8 cellular contexts compared by ENCODE assay signal in genomic region chr7:104231054-104232046, GRCh38. TPM values are rescaled to one million over a fixed set of nuclear protein-coding genes. Genes with fewer than 3 reads are reported as not detected.
DNase-seq lines count a peak whose midpoint lies in the region; ATAC-seq and TF ChIP-seq lines count a peak whose summit lies in the region.

No MANE protein-coding gene starts in this region.

- POLR2A ChIA-PET in CD8-positive, alpha-beta memory T cell (lab: Charles Lee): no interaction called here
- POLR2A ChIA-PET in activated CD4-positive, alpha-beta T cell treated with anti-CD3 and anti-CD28 coated beads, Interleukin-2, amount 10 ng/mL, durations not matched to agents 7 days and 5 days (lab: Charles Lee): no interaction called here

- in situ Hi-C loops in transverse colon (cut with MboI; ENCODE audit: low pct_ligation_motif_present in 1 of 4, low pct_unique_long_range_greater_than_20kb in 1 of 4, low sequenced_read_pairs in 3 of 4): loop anchor here in 2 of 4 donors (25.0 kb wide), 1 partner anchor 606 kb away; no protein-coding TSS in a partner anchor

- H3K4me3 Mint-ChIP-seq in CD8-positive, alpha-beta memory T cell: peak overlapping the region in 1 of 7 donors; percentile 6
- no peak overlapping the region for H3K4me3 Mint-ChIP-seq in activated CD4-positive, alpha-beta T cell treated with anti-CD3 and anti-CD28 coated beads, Interleukin-2, amount 10 ng/mL, durations not matched to agents 7 days and 5 days
- H3K4me3 Mint-ChIP-seq in endodermal cell: no peak overlapping the region

- TF ChIP-seq POLR2A in transverse colon (IDR thresholded peaks at IDR 0.05): no peak

- peaks cover 2 to 6% (median 5%) of the 10 kb centered on the region in 3 donors for H3K4me1 Mint-ChIP-seq in CD8-positive, alpha-beta memory T cell
- H3K4me1 Mint-ChIP-seq in activated CD4-positive, alpha-beta T cell treated with anti-CD3 and anti-CD28 coated beads, Interleukin-2, amount 10 ng/mL, durations not matched to agents 7 days and 5 days: no peaks in the 10 kb centered on the region
- peaks cover 1% of the 10 kb centered on the region for H3K4me1 Mint-ChIP-seq in endodermal cell

- H3K9me3 Mint-ChIP-seq in CD8-positive, alpha-beta memory T cell: no peaks in the 10 kb centered on the region
- no peaks in the 10 kb centered on the region for H3K9me3 Mint-ChIP-seq in activated CD4-positive, alpha-beta T cell treated with anti-CD3 and anti-CD28 coated beads, Interleukin-2, amount 10 ng/mL, durations not matched to agents 7 days and 5 days
- no peaks in the 10 kb centered on the region for H3K9me3 Mint-ChIP-seq in endodermal cell

- ATAC-seq in GM19035 (IDR thresholded peaks at IDR 0.05; ENCODE audit: unreplicated experiment): peak; percentile 96
- ATAC-seq in HG03175 (IDR thresholded peaks at IDR 0.05; ENCODE audit: unreplicated experiment): peak; percentile 98

- no peak overlapping the region for H3K9ac ChIP-seq in endodermal cell (ENCODE audit: extremely low read depth, low read length, poor library complexity, severe bottlenecking)

- peak overlapping the region in 1 of 8 donors; percentile 59 for H3K27ac Mint-ChIP-seq in CD8-positive, alpha-beta memory T cell
- H3K27ac Mint-ChIP-seq in activated CD4-positive, alpha-beta T cell treated with anti-CD3 and anti-CD28 coated beads, Interleukin-2, amount 10 ng/mL, durations not matched to agents 7 days and 5 days: no peak overlapping the region
- no peak overlapping the region for H3K27ac Mint-ChIP-seq in endodermal cell

- no peaks in the 10 kb centered on the region for H3K36me3 Mint-ChIP-seq in CD8-positive, alpha-beta memory T cell
- H3K36me3 Mint-ChIP-seq in activated CD4-positive, alpha-beta T cell treated with anti-CD3 and anti-CD28 coated beads, Interleukin-2, amount 10 ng/mL, durations not matched to agents 7 days and 5 days (ENCODE audit: low read depth): no peaks in the 10 kb centered on the region
- no peaks in the 10 kb centered on the region for H3K36me3 Mint-ChIP-seq in endodermal cell (ENCODE audit: low read depth)

- CTCF ChIA-PET in CD8-positive, alpha-beta memory T cell (lab: Charles Lee): interaction anchor here (0.7 to 1.9 kb wide), 10 partner anchors 9 to 687 kb away, joined by 3 to 18 read pairs (median 5); no protein-coding TSS in a partner anchor
- CTCF ChIA-PET in activated CD4-positive, alpha-beta T cell treated with anti-CD3 and anti-CD28 coated beads, Interleukin-2, amount 10 ng/mL, durations not matched to agents 7 days and 5 days (lab: Charles Lee): interaction anchor here (0.6 to 2.0 kb wide), 6 partner anchors 9 to 617 kb away, joined by 3 to 12 read pairs (median 3); no protein-coding TSS in a partner anchor

- H3K4me3 ChIP-seq in CD8-positive, alpha-beta memory T cell (ENCODE audit: low read length): no peak overlapping the region
- H3K4me3 ChIP-seq in endodermal cell (ENCODE audit: low read length) (no peak overlapping the region), transverse colon (no peak overlapping the region)

- H3K4me1 ChIP-seq in CD8-positive, alpha-beta memory T cell (ENCODE audit: insufficient read depth, low read length): no peaks in the 10 kb centered on the region
- H3K4me1 ChIP-seq in endodermal cell (ENCODE audit: control insufficient read depth, insufficient read depth, low read length): no peaks in the 10 kb centered on the region
- H3K4me1 ChIP-seq in transverse colon: no peaks in the 10 kb centered on the region

- H3K27me3 ChIP-seq in CD8-positive, alpha-beta memory T cell (ENCODE audit: insufficient read depth, low read length, poor library complexity, severe bottlenecking): no peaks in the 10 kb centered on the region
- no peaks in the 10 kb centered on the region for H3K27me3 ChIP-seq in endodermal cell (ENCODE audit: control insufficient read depth, insufficient read depth, low read length, poor library complexity, severe bottlenecking)
- peaks cover 6% of the 10 kb centered on the region for H3K27me3 ChIP-seq in transverse colon

- peaks cover 7 to 32% of the 10 kb centered on the region in 2 donors for H3K27me3 Mint-ChIP-seq in CD8-positive, alpha-beta memory T cell
- H3K27me3 Mint-ChIP-seq in activated CD4-positive, alpha-beta T cell treated with anti-CD3 and anti-CD28 coated beads, Interleukin-2, amount 10 ng/mL, durations not matched to agents 7 days and 5 days: peaks cover 33% of the 10 kb centered on the region
- H3K27me3 Mint-ChIP-seq in endodermal cell (ENCODE audit: insufficient read depth): peaks cover 13% of the 10 kb centered on the region

- TF ChIP-seq CTCF in endodermal cell (conservative IDR thresholded peaks at IDR 0.05): peak; percentile 89
- TF ChIP-seq CTCF in transverse colon (IDR thresholded peaks at IDR 0.05): peak; percentile 61 to 78 (median 73)

- no peaks in the 10 kb centered on the region for H3K9me3 ChIP-seq in CD8-positive, alpha-beta memory T cell (ENCODE audit: low read length)
- H3K9me3 ChIP-seq in endodermal cell (ENCODE audit: control insufficient read depth, low read length): no peaks in the 10 kb centered on the region
- no peaks in the 10 kb centered on the region for H3K9me3 ChIP-seq in transverse colon

- no peak for TF ChIP-seq EP300 in transverse colon (IDR thresholded peaks at IDR 0.05; ENCODE audit: low read depth)

- peak; percentile 4 to 48 (median 24) for DNase-seq in CD8-positive, alpha-beta memory T cell
- DNase-seq in NCI-H2227 (lab: John Stamatoyannopoulos, UW; ENCODE audit: unreplicated experiment) (peak; percentile 73), endodermal cell (peak; percentile 87), midbrain (lab: John Stamatoyannopoulos, UW) (peak; percentile 67), transverse colon (peak; percentile 30)
- DNase-seq in activated CD4-positive, alpha-beta T cell treated with anti-CD3 and anti-CD28 coated beads, Interleukin-2, amount 10 ng/mL, durations not matched to agents 7 days and 5 days: peak; percentile 55

- H3K36me3 ChIP-seq in CD8-positive, alpha-beta memory T cell (ENCODE audit: insufficient read depth, low read length): no peaks in the 10 kb centered on the region
- no peaks in the 10 kb centered on the region for H3K36me3 ChIP-seq in endodermal cell (ENCODE audit: control insufficient read depth, insufficient read depth, low read length)
- H3K36me3 ChIP-seq in transverse colon: no peaks in the 10 kb centered on the region

- intact Hi-C loops in transverse colon (cut with DNase I; ENCODE audit: low total_unique reads): no loop called here

- 31 to 43% methylated on average over 14 to 29 of the region's 29 CpGs for WGBS in endodermal cell (ENCODE audit: insufficient coverage in 1 of 2, insufficient read length in 1 of 2), 2 experiments
- 31 to 35% methylated on average over 5 to 29 of the region's 29 CpGs for WGBS in transverse colon (ENCODE audit: low coverage in 1 of 2), 2 donors

- H3K27ac ChIP-seq in CD8-positive, alpha-beta memory T cell (ENCODE audit: low read depth, low read length): no peak overlapping the region
- H3K27ac ChIP-seq in endodermal cell (ENCODE audit: low read depth, low read length) (no peak overlapping the region), transverse colon (no peak overlapping the region)

RNA-seq across cellular contexts. Expression of gene ORC5, which starts 23.5 kb away (rescaled TPM):
- total RNA-seq in CD8-positive, alpha-beta memory T cell: 10 to 100 TPM; 32.4 to 37.3 TPM
- polyA plus RNA-seq in CD8-positive, alpha-beta memory T cell: 21.2 TPM
- 10 to 100 TPM; 20.6 to 20.7 TPM for total RNA-seq in activated CD4-positive, alpha-beta T cell treated with anti-CD3 and anti-CD28 coated beads, Interleukin-2, amount 10 ng/mL, durations not matched to agents 7 days and 5 days
- total RNA-seq in endodermal cell: 10 to 100 TPM; 22.5 to 22.7 TPM
- 22.2 TPM for polyA plus RNA-seq in endodermal cell (2013, experiment 1 of 2)
- polyA plus RNA-seq in endodermal cell (2013, experiment 2 of 2): 21.7 TPM
- total RNA-seq in transverse colon: 10 to 100 TPM in 2 of 4 donors, 1 to 10 TPM in 2; 9.0 to 18.7 (median 11.3) TPM

Comparison
In these comparisons a context has a peak if more than half of its experiments do, and no peak if none do; other contexts are left out.
1. DNase-seq: peak in every context shown above with its lines; median percentile 87 in endodermal cell; 73 in NCI-H2227; 67 in midbrain; 55 in activated CD4-positive, alpha-beta T cell treated with anti-CD3 and anti-CD28 coated beads, Interleukin-2, amount 10 ng/mL, durations not matched to agents 7 days and 5 days; 30 in transverse colon; 24 in CD8-positive, alpha-beta memory T cell.